1 cellular context compared by ENCODE assay signal in the genomic region with DNA sequence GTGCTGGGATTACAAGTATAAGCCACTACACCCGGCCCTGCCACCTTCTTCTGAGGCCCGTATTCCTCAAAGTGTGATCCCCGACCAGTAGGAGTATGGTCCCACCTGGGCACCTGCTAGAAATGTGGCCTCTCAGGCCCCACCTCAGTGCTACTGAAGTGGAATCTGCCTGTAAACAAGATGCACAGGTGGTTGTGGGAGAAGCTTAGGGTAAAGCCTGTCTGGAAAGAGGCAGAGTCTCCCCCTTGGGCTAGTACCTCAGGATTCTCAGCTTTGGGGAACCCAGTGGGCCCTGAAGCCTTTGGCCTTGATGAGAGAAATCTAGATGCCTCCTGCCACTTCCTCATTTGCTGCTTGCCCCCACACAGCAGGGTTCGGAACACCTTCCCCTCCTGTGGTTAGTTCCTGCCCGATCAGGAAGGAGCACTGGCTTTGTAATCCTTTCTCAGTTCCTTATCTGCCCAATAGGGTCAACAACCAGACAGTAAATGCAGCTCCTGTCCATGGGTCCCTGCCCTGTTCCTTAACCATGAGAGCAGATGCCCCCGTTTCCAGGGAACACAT.
TF ChIP-seq lines count a peak whose summit lies in the region.

No MANE protein-coding gene starts in this region.

TF ChIP-seq in K562, 482 proteins besides CTCF, POLR2A, EP300 and RAD21 (continued from another document and continues in another):
- TF ChIP-seq, protein P1, sequence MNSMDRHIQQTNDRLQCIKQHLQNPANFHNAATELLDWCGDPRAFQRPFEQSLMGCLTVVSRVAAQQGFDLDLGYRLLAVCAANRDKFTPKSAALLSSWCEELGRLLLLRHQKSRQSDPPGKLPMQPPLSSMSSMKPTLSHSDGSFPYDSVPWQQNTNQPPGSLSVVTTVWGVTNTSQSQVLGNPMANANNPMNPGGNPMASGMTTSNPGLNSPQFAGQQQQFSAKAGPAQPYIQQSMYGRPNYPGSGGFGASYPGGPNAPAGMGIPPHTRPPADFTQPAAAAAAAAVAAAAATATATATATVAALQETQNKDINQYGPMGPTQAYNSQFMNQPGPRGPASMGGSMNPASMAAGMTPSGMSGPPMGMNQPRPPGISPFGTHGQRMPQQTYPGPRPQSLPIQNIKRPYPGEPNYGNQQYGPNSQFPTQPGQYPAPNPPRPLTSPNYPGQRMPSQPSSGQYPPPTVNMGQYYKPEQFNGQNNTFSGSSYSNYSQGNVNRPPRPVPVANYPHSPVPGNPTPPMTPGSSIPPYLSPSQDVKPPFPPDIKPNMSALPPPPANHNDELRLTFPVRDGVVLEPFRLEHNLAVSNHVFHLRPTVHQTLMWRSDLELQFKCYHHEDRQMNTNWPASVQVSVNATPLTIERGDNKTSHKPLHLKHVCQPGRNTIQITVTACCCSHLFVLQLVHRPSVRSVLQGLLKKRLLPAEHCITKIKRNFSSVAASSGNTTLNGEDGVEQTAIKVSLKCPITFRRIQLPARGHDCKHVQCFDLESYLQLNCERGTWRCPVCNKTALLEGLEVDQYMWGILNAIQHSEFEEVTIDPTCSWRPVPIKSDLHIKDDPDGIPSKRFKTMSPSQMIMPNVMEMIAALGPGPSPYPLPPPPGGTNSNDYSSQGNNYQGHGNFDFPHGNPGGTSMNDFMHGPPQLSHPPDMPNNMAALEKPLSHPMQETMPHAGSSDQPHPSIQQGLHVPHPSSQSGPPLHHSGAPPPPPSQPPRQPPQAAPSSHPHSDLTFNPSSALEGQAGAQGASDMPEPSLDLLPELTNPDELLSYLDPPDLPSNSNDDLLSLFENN (IDR thresholded peaks at IDR 0.05; ENCODE audit: low read depth in 2 of 2, low read length in 2 of 2): peak in 1 of 2 experiments; percentile 35; a peak in 1 of 4 replicates
- TF ChIP-seq, protein P2, sequence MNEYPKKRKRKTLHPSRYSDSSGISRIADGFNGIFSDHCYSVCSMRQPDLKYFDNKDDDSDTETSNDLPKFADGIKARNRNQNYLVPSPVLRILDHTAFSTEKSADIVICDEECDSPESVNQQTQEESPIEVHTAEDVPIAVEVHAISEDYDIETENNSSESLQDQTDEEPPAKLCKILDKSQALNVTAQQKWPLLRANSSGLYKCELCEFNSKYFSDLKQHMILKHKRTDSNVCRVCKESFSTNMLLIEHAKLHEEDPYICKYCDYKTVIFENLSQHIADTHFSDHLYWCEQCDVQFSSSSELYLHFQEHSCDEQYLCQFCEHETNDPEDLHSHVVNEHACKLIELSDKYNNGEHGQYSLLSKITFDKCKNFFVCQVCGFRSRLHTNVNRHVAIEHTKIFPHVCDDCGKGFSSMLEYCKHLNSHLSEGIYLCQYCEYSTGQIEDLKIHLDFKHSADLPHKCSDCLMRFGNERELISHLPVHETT (CRISPR knock-in tag; conservative IDR thresholded peaks at IDR 0.05 in 1 of 2, IDR thresholded peaks at IDR 0.05 in 1 of 2): peak in 1 of 2 experiments; percentile 55; a peak in 1 of 4 replicates
- TF ChIP-seq RNF2 (IDR thresholded peaks at IDR 0.05): peak; percentile 75; the same call in 1 of the 2 replicates
- TF ChIP-seq, protein P3, sequence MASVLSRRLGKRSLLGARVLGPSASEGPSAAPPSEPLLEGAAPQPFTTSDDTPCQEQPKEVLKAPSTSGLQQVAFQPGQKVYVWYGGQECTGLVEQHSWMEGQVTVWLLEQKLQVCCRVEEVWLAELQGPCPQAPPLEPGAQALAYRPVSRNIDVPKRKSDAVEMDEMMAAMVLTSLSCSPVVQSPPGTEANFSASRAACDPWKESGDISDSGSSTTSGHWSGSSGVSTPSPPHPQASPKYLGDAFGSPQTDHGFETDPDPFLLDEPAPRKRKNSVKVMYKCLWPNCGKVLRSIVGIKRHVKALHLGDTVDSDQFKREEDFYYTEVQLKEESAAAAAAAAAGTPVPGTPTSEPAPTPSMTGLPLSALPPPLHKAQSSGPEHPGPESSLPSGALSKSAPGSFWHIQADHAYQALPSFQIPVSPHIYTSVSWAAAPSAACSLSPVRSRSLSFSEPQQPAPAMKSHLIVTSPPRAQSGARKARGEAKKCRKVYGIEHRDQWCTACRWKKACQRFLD (CRISPR knock-in tag; IDR thresholded peaks at IDR 0.05): 0 out of 2 replicates have a peak, but pooled peaks have one; percentile 41
- TF ChIP-seq, protein P4, sequence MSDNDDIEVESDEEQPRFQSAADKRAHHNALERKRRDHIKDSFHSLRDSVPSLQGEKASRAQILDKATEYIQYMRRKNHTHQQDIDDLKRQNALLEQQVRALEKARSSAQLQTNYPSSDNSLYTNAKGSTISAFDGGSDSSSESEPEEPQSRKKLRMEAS (CRISPR knock-in tag; IDR thresholded peaks at IDR 0.05): peak; percentile 25; the same call in 1 of the 2 replicates
- TF ChIP-seq HMGN3 (IDR thresholded peaks at IDR 0.05; ENCODE audit: borderline replicate concordance, extremely low read depth, insufficient read length, low read depth, low read length): no peak
- TF ChIP-seq, protein P5, sequence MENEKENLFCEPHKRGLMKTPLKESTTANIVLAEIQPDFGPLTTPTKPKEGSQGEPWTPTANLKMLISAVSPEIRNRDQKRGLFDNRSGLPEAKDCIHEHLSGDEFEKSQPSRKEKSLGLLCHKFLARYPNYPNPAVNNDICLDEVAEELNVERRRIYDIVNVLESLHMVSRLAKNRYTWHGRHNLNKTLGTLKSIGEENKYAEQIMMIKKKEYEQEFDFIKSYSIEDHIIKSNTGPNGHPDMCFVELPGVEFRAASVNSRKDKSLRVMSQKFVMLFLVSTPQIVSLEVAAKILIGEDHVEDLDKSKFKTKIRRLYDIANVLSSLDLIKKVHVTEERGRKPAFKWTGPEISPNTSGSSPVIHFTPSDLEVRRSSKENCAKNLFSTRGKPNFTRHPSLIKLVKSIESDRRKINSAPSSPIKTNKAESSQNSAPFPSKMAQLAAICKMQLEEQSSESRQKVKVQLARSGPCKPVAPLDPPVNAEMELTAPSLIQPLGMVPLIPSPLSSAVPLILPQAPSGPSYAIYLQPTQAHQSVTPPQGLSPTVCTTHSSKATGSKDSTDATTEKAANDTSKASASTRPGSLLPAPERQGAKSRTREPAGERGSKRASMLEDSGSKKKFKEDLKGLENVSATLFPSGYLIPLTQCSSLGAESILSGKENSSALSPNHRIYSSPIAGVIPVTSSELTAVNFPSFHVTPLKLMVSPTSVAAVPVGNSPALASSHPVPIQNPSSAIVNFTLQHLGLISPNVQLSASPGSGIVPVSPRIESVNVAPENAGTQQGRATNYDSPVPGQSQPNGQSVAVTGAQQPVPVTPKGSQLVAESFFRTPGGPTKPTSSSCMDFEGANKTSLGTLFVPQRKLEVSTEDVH (IDR thresholded peaks at IDR 0.05; ENCODE audit: low read depth, partially characterized antibody): no peak
- TF ChIP-seq PML (IDR thresholded peaks at IDR 0.05; ENCODE audit: low read length): peak; percentile 33; the same call in 1 of the 2 replicates
- TF ChIP-seq ZNF589 (CRISPR knock-in tag; IDR thresholded peaks at IDR 0.05; ENCODE audit: low read depth): peak; percentile 70
- peak; percentile 56; the same call in 1 of the 2 replicates for TF ChIP-seq BCOR (IDR thresholded peaks at IDR 0.05)
- TF ChIP-seq HMG20B (CRISPR knock-in tag; IDR thresholded peaks at IDR 0.05): no peak
- TF ChIP-seq, protein P6, sequence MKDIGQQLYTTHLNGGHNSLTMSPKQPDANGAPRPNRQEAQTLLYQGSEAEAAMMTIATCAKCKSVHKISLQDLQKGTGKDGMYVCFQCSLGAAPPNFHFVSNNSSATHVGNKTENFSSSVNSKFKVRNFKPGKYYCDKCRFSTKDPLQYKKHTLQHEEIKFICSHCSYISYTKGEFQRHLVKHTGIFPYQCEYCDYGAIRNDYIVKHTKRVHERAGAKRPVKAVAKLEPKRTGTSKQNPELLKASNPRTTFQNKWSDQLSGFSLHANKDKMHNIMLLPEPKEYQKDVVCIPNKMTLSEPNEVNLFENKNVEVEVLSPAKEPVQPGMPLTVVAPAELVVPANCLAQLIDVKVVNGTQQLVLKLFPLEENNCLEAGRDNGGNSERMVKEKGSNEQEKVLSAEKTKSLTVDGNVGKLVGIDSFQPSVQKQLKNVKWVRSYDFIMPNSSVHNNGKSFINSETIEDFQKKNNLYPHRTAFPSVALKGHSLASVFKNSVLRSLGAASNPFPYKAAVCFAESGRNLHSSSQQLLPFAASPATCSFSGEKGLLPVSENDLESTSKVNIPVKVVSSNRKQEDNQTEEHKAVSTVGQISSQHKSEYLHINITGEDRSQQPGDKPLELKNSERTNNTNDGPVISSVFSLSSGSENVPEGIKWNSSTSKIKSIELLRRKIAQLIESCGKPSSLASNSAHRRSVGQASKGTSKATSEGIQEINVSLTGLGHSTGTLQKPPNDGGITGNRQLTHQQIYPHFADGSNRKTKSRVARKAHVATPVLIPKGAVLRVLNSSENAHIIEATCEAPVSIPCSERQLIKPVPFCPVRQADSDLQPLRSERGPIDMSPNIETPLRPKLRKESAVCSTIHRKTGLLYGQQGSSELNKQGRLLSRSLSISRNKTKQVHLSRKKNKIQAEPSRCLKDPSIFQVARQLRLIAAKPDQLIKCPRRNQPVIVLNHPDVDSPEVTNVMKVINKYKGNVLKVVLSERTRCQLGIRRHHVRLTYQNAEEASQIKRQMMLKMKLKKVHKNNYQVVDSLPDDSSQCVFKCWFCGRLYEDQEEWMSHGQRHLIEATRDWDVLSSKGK (CRISPR knock-in tag; IDR thresholded peaks at IDR 0.05): no peak
- TF ChIP-seq E2F3 (CRISPR knock-in tag; IDR thresholded peaks at IDR 0.05): no peak
- TF ChIP-seq MBD2 (IDR thresholded peaks at IDR 0.05; ENCODE audit: borderline replicate concordance, low read depth): peak; percentile 54; the same call in 1 of the 2 replicates
- 0 out of 2 replicates have a peak, but pooled peaks have one; percentile 38 for TF ChIP-seq ZNF282 (CRISPR knock-in tag; IDR thresholded peaks at IDR 0.05)
- no peak for TF ChIP-seq XRCC3 (IDR thresholded peaks at IDR 0.05)
- no peak for TF ChIP-seq MCM7 (IDR thresholded peaks at IDR 0.05)
- TF ChIP-seq ZNF217 (CRISPR knock-in tag; IDR thresholded peaks at IDR 0.05): no peak
- peak; percentile 51 for TF ChIP-seq ATF7 (IDR thresholded peaks at IDR 0.05)
- TF ChIP-seq TARDBP (IDR thresholded peaks at IDR 0.05): no peak
- TF ChIP-seq NEUROD1 (IDR thresholded peaks at IDR 0.05; ENCODE audit: borderline replicate concordance, low read depth, low read length, partially characterized antibody): peak; percentile 17
- TF ChIP-seq ETS2 (tag; IDR thresholded peaks at IDR 0.05; ENCODE audit: borderline replicate concordance, poor library complexity, severe bottlenecking): no peak
- TF ChIP-seq, protein P7, sequence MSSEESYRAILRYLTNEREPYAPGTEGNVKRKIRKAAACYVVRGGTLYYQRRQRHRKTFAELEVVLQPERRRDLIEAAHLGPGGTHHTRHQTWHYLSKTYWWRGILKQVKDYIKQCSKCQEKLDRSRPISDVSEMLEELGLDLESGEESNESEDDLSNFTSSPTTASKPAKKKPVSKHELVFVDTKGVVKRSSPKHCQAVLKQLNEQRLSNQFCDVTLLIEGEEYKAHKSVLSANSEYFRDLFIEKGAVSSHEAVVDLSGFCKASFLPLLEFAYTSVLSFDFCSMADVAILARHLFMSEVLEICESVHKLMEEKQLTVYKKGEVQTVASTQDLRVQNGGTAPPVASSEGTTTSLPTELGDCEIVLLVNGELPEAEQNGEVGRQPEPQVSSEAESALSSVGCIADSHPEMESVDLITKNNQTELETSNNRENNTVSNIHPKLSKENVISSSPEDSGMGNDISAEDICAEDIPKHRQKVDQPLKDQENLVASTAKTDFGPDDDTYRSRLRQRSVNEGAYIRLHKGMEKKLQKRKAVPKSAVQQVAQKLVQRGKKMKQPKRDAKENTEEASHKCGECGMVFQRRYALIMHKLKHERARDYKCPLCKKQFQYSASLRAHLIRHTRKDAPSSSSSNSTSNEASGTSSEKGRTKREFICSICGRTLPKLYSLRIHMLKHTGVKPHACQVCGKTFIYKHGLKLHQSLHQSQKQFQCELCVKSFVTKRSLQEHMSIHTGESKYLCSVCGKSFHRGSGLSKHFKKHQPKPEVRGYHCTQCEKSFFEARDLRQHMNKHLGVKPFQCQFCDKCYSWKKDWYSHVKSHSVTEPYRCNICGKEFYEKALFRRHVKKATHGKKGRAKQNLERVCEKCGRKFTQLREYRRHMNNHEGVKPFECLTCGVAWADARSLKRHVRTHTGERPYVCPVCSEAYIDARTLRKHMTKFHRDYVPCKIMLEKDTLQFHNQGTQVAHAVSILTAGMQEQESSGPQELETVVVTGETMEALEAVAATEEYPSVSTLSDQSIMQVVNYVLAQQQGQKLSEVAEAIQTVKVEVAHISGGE (CRISPR knock-in tag; IDR thresholded peaks at IDR 0.05): peak in 1 of 3 experiments; percentile 58; a peak in 1 of 6 replicates
- no peak for TF ChIP-seq SMAD1 (IDR thresholded peaks at IDR 0.05; ENCODE audit: low read depth, low read length, partially characterized antibody)
- peak; percentile 83 for TF ChIP-seq SMARCE1 (IDR thresholded peaks at IDR 0.05)
- peak; percentile 84 for TF ChIP-seq SOX6 (IDR thresholded peaks at IDR 0.05)
- peak; percentile 66 for TF ChIP-seq GABPB1 (CRISPR knock-in tag; IDR thresholded peaks at IDR 0.05)
- peak; percentile 39; the same call in 1 of the 2 replicates for TF ChIP-seq POLR2AphosphoS5 (IDR thresholded peaks at IDR 0.05; ENCODE audit: control insufficient read depth, insufficient read depth, low read depth, low read length)
- peak; percentile 67; the same call in 1 of the 2 replicates for TF ChIP-seq ELF1 (tag; IDR thresholded peaks at IDR 0.05)
- peak; percentile 68; the same call in 1 of the 2 replicates for TF ChIP-seq MTA1 (IDR thresholded peaks at IDR 0.05; ENCODE audit: borderline replicate concordance)
- TF ChIP-seq HDAC1 (IDR thresholded peaks at IDR 0.05): peak in 1 of 2 experiments; percentile 77; a peak in 2 of 4 replicates
- peak; percentile 16 to 55; a peak in 1 of 4 replicates for TF ChIP-seq FOXA3 (CRISPR knock-in tag; conservative IDR thresholded peaks at IDR 0.05 in 1 of 2, IDR thresholded peaks at IDR 0.05 in 1 of 2)
- TF ChIP-seq CBX2 (IDR thresholded peaks at IDR 0.05; ENCODE audit: insufficient read depth, low read length, poor library complexity, severe bottlenecking): no peak
- peak; percentile 67 to 95; a peak in 3 of 4 replicates for TF ChIP-seq RCOR1 (IDR thresholded peaks at IDR 0.05; ENCODE audit: borderline replicate concordance in 1 of 2, low read depth in 2 of 2, low read length in 2 of 2)
